ENCODE assay signal across 16 cellular contexts in the genomic region with DNA sequence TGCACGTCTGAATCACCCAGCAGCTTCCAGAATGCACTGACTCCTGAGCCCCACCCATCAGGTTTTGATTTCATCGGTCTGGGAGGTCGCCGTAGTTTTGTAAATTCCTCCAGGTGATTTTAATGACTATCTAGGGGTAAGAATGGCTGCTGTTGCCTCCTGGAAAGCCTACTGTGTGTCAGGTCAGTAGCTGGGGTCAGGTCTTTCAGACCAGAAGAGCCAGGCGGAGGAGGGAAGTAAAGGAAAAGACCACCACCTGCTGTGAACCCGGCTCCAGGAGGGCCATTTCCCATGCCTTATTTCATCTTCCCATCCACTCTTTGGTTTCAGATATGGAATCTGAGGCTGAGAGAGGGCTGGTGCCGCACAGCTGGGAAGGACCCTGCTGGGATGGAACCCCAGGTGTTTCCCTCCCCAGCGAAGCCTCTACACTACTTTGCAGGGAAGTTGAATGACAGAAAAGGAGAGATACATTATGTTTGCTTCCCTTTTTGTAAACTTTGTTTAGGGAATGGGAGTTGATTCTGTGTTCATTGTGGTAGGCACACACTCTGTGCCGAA. TPM values are rescaled to one million over a fixed set of nuclear protein-coding genes. Genes with fewer than 3 reads are reported as not detected.
A peak's percentile ranks its signal among the peaks of the same experiment; 100 is the strongest.
DNase-seq lines count a peak whose midpoint lies in the region; ATAC-seq and TF ChIP-seq lines count a peak whose summit lies in the region.
"Had no signal": no experiment of that assay in that cellular context is flagged by ENCODE, and none has a peak within 500 bp of the region (broad histone marks: within the 10 kb centered on the region; RNA-seq: fewer than 3 reads in every experiment).

No MANE protein-coding gene starts in this region.

- no peaks in the 10 kb centered on the region for H3K36me3 ChIP-seq in GM23338 (ENCODE audit: insufficient read depth)
- no peaks in the 10 kb centered on the region for H3K36me3 ChIP-seq in neural progenitor cell
- H3K36me3 ChIP-seq: BLaER1 had no signal

- H3K4me2 ChIP-seq in GM23338 (no peak overlapping the region), neural progenitor cell (peak overlapping the region; percentile 45)
- H3K4me2 ChIP-seq: BLaER1 had no signal

- H3K36me3 Mint-ChIP-seq in GM23338 (ENCODE audit: low read depth), result peaks cover 8% of the 10 kb centered on the region
- H3K36me3 Mint-ChIP-seq in neural progenitor cell, result no peaks in the 10 kb centered on the region
- H3K36me3 Mint-ChIP-seq: CD14-positive monocyte; CD4-positive, alpha-beta memory T cell had no signal

- no peak for DNase-seq in GM23338 (ENCODE audit: low spot score)
- peak; percentile 37 for DNase-seq in OCI-M1 (lab: John Stamatoyannopoulos, UW)
- DNase-seq in epithelial cell of esophagus (ENCODE audit: low read depth), result peak; percentile 8
- peak; percentile 28 for DNase-seq in neural progenitor cell (ENCODE audit: low spot score)
- DNase-seq in activated CD8-positive, alpha-beta memory T cell treated with anti-CD3 and anti-CD28 coated beads for 24 hours, result no peak
- DNase-seq: 8988T; Calu3; CD4-positive, alpha-beta memory T cell; DMS79 treated with DMSO at 0.1 percent for 48 hours; HCEC 1CT; HFFc6; IMR-90 had no signal

- no peaks in the 10 kb centered on the region for H3K9me2 ChIP-seq in GM23338 (ENCODE audit: insufficient read depth)

- TF ChIP-seq CTCF in GM23338 (conservative IDR thresholded peaks at IDR 0.05; ENCODE audit: low read depth in 2 of 2), result no peak
- no peak for TF ChIP-seq CTCF in epithelial cell of esophagus (IDR thresholded peaks at IDR 0.05; ENCODE audit: insufficient read depth, low read depth, low read length, missing control alignments)
- no peak for TF ChIP-seq CTCF in neural progenitor cell (IDR thresholded peaks at IDR 0.05)

- H4K20me1 ChIP-seq in GM23338 (replicated peaks; ENCODE audit: insufficient read depth) (0 out of 2 replicates have a peak, but pooled peaks cover 3% of the 10 kb centered on the region), neural progenitor cell (ENCODE audit: low read depth) (no peaks in the 10 kb centered on the region)
- H4K20me1 ChIP-seq: BLaER1 had no signal

- H3K79me2 ChIP-seq in GM23338 (replicated peaks; ENCODE audit: insufficient read depth), result no peaks in the 10 kb centered on the region
- no peaks in the 10 kb centered on the region for H3K79me2 ChIP-seq in neural progenitor cell (ENCODE audit: low read depth)

- no peak overlapping the region for H3K27ac ChIP-seq in GM23338 (ENCODE audit: low read depth)
- no peak overlapping the region for H3K27ac ChIP-seq in neural progenitor cell
- H3K27ac ChIP-seq: BLaER1 had no signal

- ATAC-seq in GM23338 (peak; percentile 51), GM19324 (IDR thresholded peaks at IDR 0.05; ENCODE audit: low FRiP score, unreplicated experiment) (no peak), HG02970 (IDR thresholded peaks at IDR 0.05; ENCODE audit: low FRiP score, unreplicated experiment) (no peak)

- H3K27me3 ChIP-seq in GM23338 (ENCODE audit: insufficient read depth) (no peaks in the 10 kb centered on the region), neural progenitor cell (no peaks in the 10 kb centered on the region)
- H3K27me3 ChIP-seq: BLaER1 had no signal

- H2AFZ ChIP-seq in GM23338 (no peak overlapping the region), neural progenitor cell (replicated peaks) (no peak overlapping the region)

- H3K4me1 ChIP-seq in GM23338 (ENCODE audit: insufficient read depth) (peaks cover 9% of the 10 kb centered on the region; the same call in 1 of the 2 replicates), neural progenitor cell (peaks cover 10% of the 10 kb centered on the region)
- H3K4me1 ChIP-seq: BLaER1 had no signal

- H3K4me3 ChIP-seq in GM23338, result no peak overlapping the region
- H3K4me3 ChIP-seq in epithelial cell of esophagus (ENCODE audit: low read length), result no peak overlapping the region
- H3K4me3 ChIP-seq in neural progenitor cell, result no peak overlapping the region
- H3K4me3 ChIP-seq: BLaER1 had no signal

- peaks cover 16% of the 10 kb centered on the region for H3K4me1 Mint-ChIP-seq in GM23338
- peaks cover 9% of the 10 kb centered on the region for H3K4me1 Mint-ChIP-seq in neural progenitor cell
- H3K4me1 Mint-ChIP-seq: CD14-positive monocyte had no signal

- H3K9me3 Mint-ChIP-seq in GM23338, result peaks cover 13% of the 10 kb centered on the region
- H3K9me3 Mint-ChIP-seq in neural progenitor cell, result peaks cover 3% of the 10 kb centered on the region
- H3K9me3 Mint-ChIP-seq: CD14-positive monocyte; CD4-positive, alpha-beta memory T cell; HFFc6 had no signal

- H3K9me3 ChIP-seq in neural progenitor cell (ENCODE audit: low read depth), result no peaks in the 10 kb centered on the region
- H3K9me3 ChIP-seq: BLaER1 had no signal

- no peaks in the 10 kb centered on the region for H3F3A ChIP-seq in GM23338 (replicated peaks; ENCODE audit: low read depth)
- peaks cover 3% of the 10 kb centered on the region for H3F3A ChIP-seq in neural progenitor cell (ENCODE audit: low read depth)

- H3K9ac ChIP-seq in neural progenitor cell, result no peak overlapping the region
- H3K9ac ChIP-seq: BLaER1 had no signal

- no peak overlapping the region for H3K4me3 Mint-ChIP-seq in GM23338
- H3K4me3 Mint-ChIP-seq in neural progenitor cell, result no peak overlapping the region
- H3K4me3 Mint-ChIP-seq: CD14-positive monocyte; CD4-positive, alpha-beta memory T cell; HFFc6 had no signal

- H3K27ac Mint-ChIP-seq in GM23338 (no peak overlapping the region), neural progenitor cell (peak overlapping the region; percentile 46)
- H3K27ac Mint-ChIP-seq: CD14-positive monocyte; CD4-positive, alpha-beta memory T cell; HFFc6 had no signal

- peaks cover 4% of the 10 kb centered on the region for H3K27me3 Mint-ChIP-seq in GM23338 (ENCODE audit: insufficient read depth, low read depth, poor library complexity)
- H3K27me3 Mint-ChIP-seq in neural progenitor cell (ENCODE audit: insufficient read depth, low read depth), result no peaks in the 10 kb centered on the region
- H3K27me3 Mint-ChIP-seq: CD4-positive, alpha-beta memory T cell had no signal

TF ChIP-seq in GM23338, 12 proteins besides CTCF, POLR2A, EP300 and RAD21 (continues in another document):
- no peak for TF ChIP-seq ZNF114 (CRISPR knock-in tag; IDR thresholded peaks at IDR 0.05)
- TF ChIP-seq EZH2 (IDR thresholded peaks at IDR 0.05; ENCODE audit: low read depth, unreplicated experiment), result no peak
- TF ChIP-seq, protein P1, sequence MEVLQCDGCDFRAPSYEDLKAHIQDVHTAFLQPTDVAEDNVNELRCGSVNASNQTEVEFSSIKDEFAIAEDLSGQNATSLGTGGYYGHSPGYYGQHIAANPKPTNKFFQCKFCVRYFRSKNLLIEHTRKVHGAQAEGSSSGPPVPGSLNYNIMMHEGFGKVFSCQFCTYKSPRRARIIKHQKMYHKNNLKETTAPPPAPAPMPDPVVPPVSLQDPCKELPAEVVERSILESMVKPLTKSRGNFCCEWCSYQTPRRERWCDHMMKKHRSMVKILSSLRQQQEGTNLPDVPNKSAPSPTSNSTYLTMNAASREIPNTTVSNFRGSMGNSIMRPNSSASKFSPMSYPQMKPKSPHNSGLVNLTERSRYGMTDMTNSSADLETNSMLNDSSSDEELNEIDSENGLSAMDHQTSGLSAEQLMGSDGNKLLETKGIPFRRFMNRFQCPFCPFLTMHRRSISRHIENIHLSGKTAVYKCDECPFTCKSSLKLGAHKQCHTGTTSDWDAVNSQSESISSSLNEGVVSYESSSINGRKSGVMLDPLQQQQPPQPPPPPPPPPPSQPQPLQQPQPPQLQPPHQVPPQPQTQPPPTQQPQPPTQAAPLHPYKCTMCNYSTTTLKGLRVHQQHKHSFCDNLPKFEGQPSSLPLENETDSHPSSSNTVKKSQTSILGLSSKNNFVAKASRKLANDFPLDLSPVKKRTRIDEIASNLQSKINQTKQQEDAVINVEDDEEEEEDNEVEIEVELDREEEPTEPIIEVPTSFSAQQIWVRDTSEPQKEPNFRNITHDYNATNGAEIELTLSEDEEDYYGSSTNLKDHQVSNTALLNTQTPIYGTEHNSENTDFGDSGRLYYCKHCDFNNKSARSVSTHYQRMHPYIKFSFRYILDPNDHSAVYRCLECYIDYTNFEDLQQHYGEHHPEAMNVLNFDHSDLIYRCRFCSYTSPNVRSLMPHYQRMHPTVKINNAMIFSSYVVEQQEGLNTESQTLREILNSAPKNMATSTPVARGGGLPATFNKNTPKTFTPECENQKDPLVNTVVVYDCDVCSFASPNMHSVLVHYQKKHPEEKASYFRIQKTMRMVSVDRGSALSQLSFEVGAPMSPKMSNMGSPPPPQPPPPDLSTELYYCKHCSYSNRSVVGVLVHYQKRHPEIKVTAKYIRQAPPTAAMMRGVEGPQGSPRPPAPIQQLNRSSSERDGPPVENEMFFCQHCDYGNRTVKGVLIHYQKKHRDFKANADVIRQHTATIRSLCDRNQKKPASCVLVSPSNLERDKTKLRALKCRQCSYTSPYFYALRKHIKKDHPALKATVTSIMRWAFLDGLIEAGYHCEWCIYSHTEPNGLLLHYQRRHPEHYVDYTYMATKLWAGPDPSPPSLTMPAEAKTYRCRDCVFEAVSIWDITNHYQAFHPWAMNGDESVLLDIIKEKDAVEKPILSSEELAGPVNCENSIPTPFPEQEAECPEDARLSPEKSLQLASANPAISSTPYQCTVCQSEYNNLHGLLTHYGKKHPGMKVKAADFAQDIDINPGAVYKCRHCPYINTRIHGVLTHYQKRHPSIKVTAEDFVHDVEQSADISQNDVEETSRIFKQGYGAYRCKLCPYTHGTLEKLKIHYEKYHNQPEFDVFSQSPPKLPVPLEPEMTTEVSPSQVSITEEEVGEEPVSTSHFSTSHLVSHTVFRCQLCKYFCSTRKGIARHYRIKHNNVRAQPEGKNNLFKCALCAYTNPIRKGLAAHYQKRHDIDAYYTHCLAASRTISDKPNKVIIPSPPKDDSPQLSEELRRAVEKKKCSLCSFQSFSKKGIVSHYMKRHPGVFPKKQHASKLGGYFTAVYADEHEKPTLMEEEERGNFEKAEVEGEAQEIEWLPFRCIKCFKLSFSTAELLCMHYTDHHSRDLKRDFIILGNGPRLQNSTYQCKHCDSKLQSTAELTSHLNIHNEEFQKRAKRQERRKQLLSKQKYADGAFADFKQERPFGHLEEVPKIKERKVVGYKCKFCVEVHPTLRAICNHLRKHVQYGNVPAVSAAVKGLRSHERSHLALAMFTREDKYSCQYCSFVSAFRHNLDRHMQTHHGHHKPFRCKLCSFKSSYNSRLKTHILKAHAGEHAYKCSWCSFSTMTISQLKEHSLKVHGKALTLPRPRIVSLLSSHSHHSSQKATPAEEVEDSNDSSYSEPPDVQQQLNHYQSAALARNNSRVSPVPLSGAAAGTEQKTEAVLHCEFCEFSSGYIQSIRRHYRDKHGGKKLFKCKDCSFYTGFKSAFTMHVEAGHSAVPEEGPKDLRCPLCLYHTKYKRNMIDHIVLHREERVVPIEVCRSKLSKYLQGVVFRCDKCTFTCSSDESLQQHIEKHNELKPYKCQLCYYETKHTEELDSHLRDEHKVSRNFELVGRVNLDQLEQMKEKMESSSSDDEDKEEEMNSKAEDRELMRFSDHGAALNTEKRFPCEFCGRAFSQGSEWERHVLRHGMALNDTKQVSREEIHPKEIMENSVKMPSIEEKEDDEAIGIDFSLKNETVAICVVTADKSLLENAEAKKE (CRISPR knock-in tag; IDR thresholded peaks at IDR 0.05), result no peak
- no peak for TF ChIP-seq CREB1 (CRISPR knock-in tag; IDR thresholded peaks at IDR 0.05; ENCODE audit: low read depth)

RNA-seq across cellular contexts. Expression of a gene that starts 19.8 kb away (rescaled TPM):
- 2.1 and 2.9 TPM in 2 replicates for total RNA-seq in GM23338 (2014; rRNA removed; shearing (Covaris generic))
- 1.5 and 1.9 TPM in 2 replicates for polyA plus RNA-seq in GM23338 (2016; fragmentation: Nextera tagmentation; extraction: Ambion mirVana)
- total RNA-seq in neural progenitor cell (ENCODE audit: low replicate concordance), result 0.53 TPM in 1 of 2 replicates, not detected in the other
- total RNA-seq: CD4-positive, alpha-beta memory T cell had no signal
- polyA plus RNA-seq: CD14-positive monocyte; CD4-positive, alpha-beta memory T cell had no signal

Comparison
In these comparisons a context has a peak if more than half of its experiments do, and no peak if none do; other contexts are left out.
1. DNase-seq: peak in OCI-M1 (single experiment), epithelial cell of esophagus (single experiment) and neural progenitor cell (single experiment); none in GM23338 (single experiment) and activated CD8-positive, alpha-beta memory T cell treated with anti-CD3 and anti-CD28 coated beads for 24 hours (single experiment).